17 cellular contexts compared by ENCODE assay signal in genomic region chr2:152464853-152465470, GRCh38.
A peak's percentile ranks its signal among the peaks of the same experiment; 100 is the strongest.
DNase-seq lines count a peak whose midpoint lies in the region; ATAC-seq and TF ChIP-seq lines count a peak whose summit lies in the region.
"Had no signal": no experiment of that assay in that cellular context is flagged by ENCODE, and none has a peak within 500 bp of the region (broad histone marks: within the 10 kb centered on the region; RNA-seq: fewer than 3 reads in every experiment).

No MANE protein-coding gene starts in this region.

- no peak overlapping the region for H3K56ac ChIP-seq in mesendoderm (ENCODE audit: low read length)

- H3K79me2 ChIP-seq in neural progenitor cell (ENCODE audit: low read depth) (peaks cover 98% of the 10 kb centered on the region), mesendoderm (ENCODE audit: control insufficient read depth, insufficient read depth, low read length) (peaks cover 12% of the 10 kb centered on the region)

- no peak overlapping the region for H2BK5ac ChIP-seq in mesendoderm (ENCODE audit: low read length)

- H2AK5ac ChIP-seq in mesendoderm (ENCODE audit: low read length): no peak overlapping the region

- H3K27me3 ChIP-seq in right atrium auricular region (no peaks in the 10 kb centered on the region), neural progenitor cell (no peaks in the 10 kb centered on the region), mesendoderm (ENCODE audit: insufficient read depth, low read length, poor library complexity) (no peaks in the 10 kb centered on the region)
- H3K27me3 ChIP-seq: upper lobe of left lung had no signal

- no peak overlapping the region for H3K23ac ChIP-seq in mesendoderm (ENCODE audit: low read length)

- no peaks in the 10 kb centered on the region for H3K9me3 Mint-ChIP-seq in neural progenitor cell
- H3K9me3 Mint-ChIP-seq: activated naive CD4-positive, alpha-beta T cell treated with anti-CD3 and anti-CD28 coated beads, Interleukin-2, amount 50 U/mL, for 24 hours; IgD-negative memory B cell had no signal

- H3F3A ChIP-seq in neural progenitor cell (ENCODE audit: low read depth): peaks cover 6% of the 10 kb centered on the region

- H3K27ac ChIP-seq in right atrium auricular region (no peak overlapping the region), caudate nucleus (ENCODE audit: low read depth, low read length) (peak overlapping the region; percentile 98), neural progenitor cell (no peak overlapping the region), mesendoderm (ENCODE audit: low read depth, low read length) (no peak overlapping the region)

- no peak overlapping the region for H4K5ac ChIP-seq in mesendoderm (ENCODE audit: low read length)

- ATAC-seq in left ventricle myocardium superior: peak; percentile 12
- ATAC-seq in GM19328 (IDR thresholded peaks at IDR 0.05; ENCODE audit: unreplicated experiment): no peak

- peaks cover 62% of the 10 kb centered on the region for H3K4me1 Mint-ChIP-seq in neural progenitor cell
- H3K4me1 Mint-ChIP-seq: activated naive CD4-positive, alpha-beta T cell treated with anti-CD3 and anti-CD28 coated beads, Interleukin-2, amount 50 U/mL, for 24 hours had no signal

- TF ChIP-seq CTCF in right atrium auricular region (IDR thresholded peaks at IDR 0.05) (no peak), neural progenitor cell (IDR thresholded peaks at IDR 0.05) (no peak)

- no peak overlapping the region for H4K8ac ChIP-seq in mesendoderm (ENCODE audit: low read depth, low read length)

- DNase-seq in left ventricle myocardium superior (no peak), right atrium auricular region (ENCODE audit: low spot score) (no peak), caudate nucleus (lab: John Stamatoyannopoulos, UW) (peak in 8 of 61 donors; percentile 17 to 58 (median 24)), neural progenitor cell (ENCODE audit: low spot score) (no peak), mesendoderm (no peak), 8988T (no peak)
- no peak for DNase-seq in activated CD8-positive, alpha-beta memory T cell treated with anti-CD3 and anti-CD28 coated beads, Interleukin-2, amount 50 U/mL, for 48 hours
- DNase-seq: activated CD4-positive, alpha-beta T cell treated with anti-CD3 and anti-CD28 coated beads for 48 hours; Caco-2; effector CD8-positive, alpha-beta T cell; MV-4-11; stimulated activated CD8-positive, alpha-beta memory T cell treated with anti-CD3 and anti-CD28 coated beads, Interleukin-4, amount 100 ng/mL, for 48 hours; T1000; upper lobe of left lung had no signal

- H2BK15ac ChIP-seq in mesendoderm (replicated peaks; ENCODE audit: low read depth): no peak overlapping the region

- H3K4me3 Mint-ChIP-seq in neural progenitor cell: peak overlapping the region; percentile 30
- H3K4me3 Mint-ChIP-seq: activated naive CD4-positive, alpha-beta T cell treated with anti-CD3 and anti-CD28 coated beads, Interleukin-2, amount 50 U/mL, for 24 hours had no signal

- H2AFZ ChIP-seq in neural progenitor cell (replicated peaks): no peak overlapping the region

- H4K20me1 ChIP-seq in neural progenitor cell (ENCODE audit: low read depth): peaks cover 94% of the 10 kb centered on the region

- H3K4me2 ChIP-seq in neural progenitor cell: peak overlapping the region; percentile 24
- no peak overlapping the region for H3K4me2 ChIP-seq in mesendoderm (ENCODE audit: low read length)

- H3K9ac ChIP-seq in neural progenitor cell (no peak overlapping the region), mesendoderm (ENCODE audit: low read length) (no peak overlapping the region)

- peaks cover 17% of the 10 kb centered on the region for H3K79me1 ChIP-seq in mesendoderm (ENCODE audit: low read length)

- no peaks in the 10 kb centered on the region for H3K36me3 Mint-ChIP-seq in neural progenitor cell
- H3K36me3 Mint-ChIP-seq: activated naive CD4-positive, alpha-beta T cell treated with anti-CD3 and anti-CD28 coated beads, Interleukin-2, amount 50 U/mL, for 24 hours; IgD-negative memory B cell had no signal

- H3K36me3 ChIP-seq in right atrium auricular region (no peaks in the 10 kb centered on the region), neural progenitor cell (no peaks in the 10 kb centered on the region), mesendoderm (ENCODE audit: control insufficient read depth, insufficient read depth, low read length) (no peaks in the 10 kb centered on the region)
- H3K36me3 ChIP-seq: upper lobe of left lung had no signal

- peak overlapping the region; percentile 98 for H3K27ac Mint-ChIP-seq in neural progenitor cell
- H3K27ac Mint-ChIP-seq: activated naive CD4-positive, alpha-beta T cell treated with anti-CD3 and anti-CD28 coated beads, Interleukin-2, amount 50 U/mL, for 24 hours had no signal

- no peak overlapping the region for H3K18ac ChIP-seq in mesendoderm (ENCODE audit: low read length)

- no peak overlapping the region for H3K4ac ChIP-seq in mesendoderm (ENCODE audit: low read depth, low read length)

- H3K27me3 Mint-ChIP-seq in neural progenitor cell (ENCODE audit: insufficient read depth, low read depth): peaks cover 2% of the 10 kb centered on the region
- H3K27me3 Mint-ChIP-seq: activated naive CD4-positive, alpha-beta T cell treated with anti-CD3 and anti-CD28 coated beads, Interleukin-2, amount 50 U/mL, for 24 hours; IgD-negative memory B cell had no signal

- intact Hi-C loops in left ventricle myocardium superior (cut with micrococcal nuclease): no loop called here

- H2BK120ac ChIP-seq in mesendoderm (ENCODE audit: low read depth, low read length): no peak overlapping the region

- WGBS in mesendoderm (ENCODE audit: extremely low coverage, insufficient coverage, low lambda C conversion rate): no CpG with 5 or more reads among the region's 7 CpGs

- H3K4me3 ChIP-seq in right atrium auricular region (no peak overlapping the region), neural progenitor cell (no peak overlapping the region), mesendoderm (ENCODE audit: low read length) (no peak overlapping the region)
- H3K4me3 ChIP-seq: upper lobe of left lung had no signal

- H3K4me1 ChIP-seq in right atrium auricular region (peaks cover 0 to 40% of the 10 kb centered on the region in 2 donors), neural progenitor cell (peaks cover 57% of the 10 kb centered on the region), mesendoderm (ENCODE audit: control insufficient read depth, low read depth, low read length) (peaks cover 23% of the 10 kb centered on the region)

- no peaks in the 10 kb centered on the region for H3K9me3 ChIP-seq in right atrium auricular region
- no peaks in the 10 kb centered on the region for H3K9me3 ChIP-seq in neural progenitor cell (ENCODE audit: low read depth)
- H3K9me3 ChIP-seq: Caco-2, upper lobe of left lung had no signal
